ENCODE assay signal across 13 cellular contexts in genomic region chr17:66755101-66755943, GRCh38.
DNase-seq lines count a peak whose midpoint lies in the region; ATAC-seq and TF ChIP-seq lines count a peak whose summit lies in the region.
"Had no signal": no experiment of that assay in that cellular context is flagged by ENCODE, and none has a peak within 500 bp of the region (broad histone marks: within the 10 kb centered on the region; RNA-seq: fewer than 3 reads in every experiment).

No MANE protein-coding gene starts in this region.

- DNase-seq in COLO668 (lab: John Stamatoyannopoulos, UW; ENCODE audit: unreplicated experiment) (peak; percentile 62), NCI-H1092 treated with DMSO at 0.1 percent for 48 hours (lab: John Stamatoyannopoulos, UW) (peak; percentile 91), NCI-H510A treated with DMSO at 0.1 percent for 48 hours (lab: John Stamatoyannopoulos, UW) (peak; percentile 98), head of caudate nucleus (peak in 41 of 42 donors; percentile 33 to 89 (median 66)), NCI-H1694 treated with DMSO at 0.1 percent for 48 hours (lab: John Stamatoyannopoulos, UW) (no peak), MG63 (no peak), right lobe of liver (no peak)
- DNase-seq: activated CD4-positive, alpha-beta T cell treated with anti-CD3 and anti-CD28 coated beads for 1 hour; aorta; MM.1S; OCI-M1 had no signal

- ATAC-seq in right lobe of liver (no peak), HG02970 (IDR thresholded peaks at IDR 0.05; ENCODE audit: low FRiP score, unreplicated experiment) (no peak)

- H3K27me3 ChIP-seq in MG63 (no peaks in the 10 kb centered on the region), right lobe of liver (no peaks in the 10 kb centered on the region)
- H3K27me3 ChIP-seq: tibial artery had no signal

- WGBS in right lobe of liver (ENCODE audit: insufficient coverage, low coverage, low lambda C conversion rate, missing lambda C conversion rate), result 90% methylated on average over 13 of the region's 18 CpGs

- H3K36me3 ChIP-seq in MG63 (no peaks in the 10 kb centered on the region; the same call in 1 of the 2 replicates), right lobe of liver (peaks cover 0 to 5% (median 2%) of the 10 kb centered on the region in 4 donors)

- TF ChIP-seq CTCF in right lobe of liver (IDR thresholded peaks at IDR 0.05), result no peak

- H3K4me3 ChIP-seq in MG63, result no peak overlapping the region
- no peak overlapping the region for H3K4me3 ChIP-seq in right lobe of liver
- H3K4me3 ChIP-seq: tibial artery had no signal

- no peaks in the 10 kb centered on the region for H3K4me1 ChIP-seq in right lobe of liver
- H3K4me1 ChIP-seq: tibial artery had no signal

- H3K9me3 ChIP-seq in MG63 (no peaks in the 10 kb centered on the region), right lobe of liver (no peaks in the 10 kb centered on the region)
- H3K9me3 ChIP-seq: tibial artery had no signal

- intact Hi-C loops in head of caudate nucleus (cut with DNase I) (no loop called here), right lobe of liver (cut with DNase I) (no loop called here)

- TF ChIP-seq POLR2A in right lobe of liver (IDR thresholded peaks at IDR 0.05), result no peak

- no peak overlapping the region for H3K27ac ChIP-seq in right lobe of liver
- H3K27ac ChIP-seq: tibial artery had no signal

Comparison
In these comparisons a context has a peak if more than half of its experiments do, and no peak if none do; other contexts are left out.
1. DNase-seq: peak in COLO668 (single experiment), NCI-H1092 treated with DMSO at 0.1 percent for 48 hours (single experiment), NCI-H510A treated with DMSO at 0.1 percent for 48 hours (single experiment) and head of caudate nucleus (41 of 42); none in NCI-H1694 treated with DMSO at 0.1 percent for 48 hours (single experiment), MG63 (single experiment) and right lobe of liver (0 of 3).